13 cellular contexts compared by ENCODE assay signal in the genomic region with DNA sequence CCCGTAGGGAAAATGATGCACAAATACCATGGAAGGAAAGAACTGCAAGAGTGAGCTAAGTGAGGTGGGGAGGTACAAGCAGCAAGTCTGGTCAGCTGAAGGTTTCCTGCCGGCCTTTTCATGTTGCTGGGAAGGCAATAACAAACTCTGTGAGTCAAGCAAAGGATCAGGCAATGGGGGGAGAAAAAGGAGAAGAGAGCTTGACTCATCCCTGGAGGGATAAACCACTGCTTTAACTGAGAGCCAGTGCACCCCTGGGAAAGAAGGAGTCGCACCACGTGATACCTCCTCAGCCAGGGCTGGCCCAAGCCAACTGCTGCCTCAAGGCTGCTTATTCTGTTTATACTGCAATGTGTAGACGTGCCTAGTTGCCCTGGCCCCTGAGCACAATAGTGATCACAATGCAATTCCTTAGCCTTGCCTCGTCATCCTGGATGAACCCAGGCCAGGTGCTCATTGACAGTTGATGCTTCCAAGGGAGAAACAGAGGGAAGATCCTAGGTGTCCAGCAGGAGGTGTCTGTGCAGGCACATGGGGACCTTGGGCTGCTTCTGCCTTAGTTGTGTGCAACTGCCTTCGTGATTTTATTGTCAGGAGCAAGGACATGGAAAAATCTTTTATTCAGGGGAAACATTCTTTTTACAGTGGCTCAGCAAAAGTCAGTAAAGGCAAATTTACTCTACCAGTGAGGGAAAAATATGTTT.
A peak's percentile ranks its signal among the peaks of the same experiment; 100 is the strongest.
DNase-seq lines count a peak whose midpoint lies in the region; ATAC-seq lines count a peak whose summit lies in the region.
"Had no signal": no experiment of that assay in that cellular context is flagged by ENCODE, and none has a peak within 500 bp of the region (broad histone marks: within the 10 kb centered on the region; RNA-seq: fewer than 3 reads in every experiment).

No MANE protein-coding gene starts in this region.

- H3K27ac ChIP-seq in mesendoderm (ENCODE audit: low read depth, low read length), result no peak overlapping the region
- H3K27ac ChIP-seq: parathyroid adenoma, tibial nerve had no signal

- H3K23ac ChIP-seq in mesendoderm (ENCODE audit: low read length), result no peak overlapping the region

- H3K36me3 ChIP-seq in mesendoderm (ENCODE audit: control insufficient read depth, insufficient read depth, low read length), result no peaks in the 10 kb centered on the region
- H3K36me3 ChIP-seq: tibial nerve had no signal

- H3K4ac ChIP-seq in mesendoderm (ENCODE audit: low read depth, low read length), result no peak overlapping the region

- no peak overlapping the region for H2BK15ac ChIP-seq in mesendoderm (replicated peaks; ENCODE audit: low read depth)

- no peak overlapping the region for H2AK5ac ChIP-seq in mesendoderm (ENCODE audit: low read length)

- H3K79me1 ChIP-seq in mesendoderm (ENCODE audit: low read length), result no peaks in the 10 kb centered on the region

- no peaks in the 10 kb centered on the region for H3K79me2 ChIP-seq in mesendoderm (ENCODE audit: control insufficient read depth, insufficient read depth, low read length)
- H3K79me2 ChIP-seq: parathyroid adenoma had no signal

- no peak overlapping the region for H3K4me3 ChIP-seq in mesendoderm (ENCODE audit: low read length)
- H3K4me3 ChIP-seq: tibial nerve had no signal

- no peaks in the 10 kb centered on the region for H3K27me3 ChIP-seq in mesendoderm (ENCODE audit: insufficient read depth, low read length, poor library complexity)
- H3K27me3 ChIP-seq: tibial nerve had no signal

- no peak overlapping the region for H3K4me2 ChIP-seq in mesendoderm (ENCODE audit: low read length)

- H3K9ac ChIP-seq in mesendoderm (ENCODE audit: low read length), result no peak overlapping the region
- H3K9ac ChIP-seq: parathyroid adenoma had no signal

- H3K56ac ChIP-seq in mesendoderm (ENCODE audit: low read length), result no peak overlapping the region

- no peak overlapping the region for H3K18ac ChIP-seq in mesendoderm (ENCODE audit: low read length)

- H3K4me1 ChIP-seq in mesendoderm (ENCODE audit: control insufficient read depth, low read depth, low read length), result no peaks in the 10 kb centered on the region
- H3K4me1 ChIP-seq: parathyroid adenoma, tibial nerve had no signal

- no CpG with 5 or more reads among the region's 7 CpGs for WGBS in mesendoderm (ENCODE audit: extremely low coverage, insufficient coverage, low lambda C conversion rate)

- no peak overlapping the region for H2BK120ac ChIP-seq in mesendoderm (ENCODE audit: low read depth, low read length)

- no peak overlapping the region for H4K5ac ChIP-seq in mesendoderm (ENCODE audit: low read length)

- H4K8ac ChIP-seq in mesendoderm (ENCODE audit: low read depth, low read length), result no peak overlapping the region

- ATAC-seq in GM21367 (IDR thresholded peaks at IDR 0.05; ENCODE audit: unreplicated experiment), result no peak
- no peak for ATAC-seq in HG03378 (IDR thresholded peaks at IDR 0.05; ENCODE audit: unreplicated experiment)

- DNase-seq in HCEC 1CT (peak; percentile 97), amniotic epithelial cell (ENCODE audit: low read depth) (peak; percentile 98), iris pigment epithelial cell (ENCODE audit: low read depth) (peak; percentile 92), smooth muscle cell of the brain vasculature (ENCODE audit: low read depth, low spot score) (peak; percentile 52), mesendoderm (no peak)
- DNase-seq: activated CD8-positive, alpha-beta memory T cell treated with anti-CD3 and anti-CD28 coated beads for 24 hours; amygdala; GF-D8; left cardiac atrium had no signal

- no peak overlapping the region for H2BK5ac ChIP-seq in mesendoderm (ENCODE audit: low read length)
